ENCODE assay signal across 1 cellular context in the genomic region with DNA sequence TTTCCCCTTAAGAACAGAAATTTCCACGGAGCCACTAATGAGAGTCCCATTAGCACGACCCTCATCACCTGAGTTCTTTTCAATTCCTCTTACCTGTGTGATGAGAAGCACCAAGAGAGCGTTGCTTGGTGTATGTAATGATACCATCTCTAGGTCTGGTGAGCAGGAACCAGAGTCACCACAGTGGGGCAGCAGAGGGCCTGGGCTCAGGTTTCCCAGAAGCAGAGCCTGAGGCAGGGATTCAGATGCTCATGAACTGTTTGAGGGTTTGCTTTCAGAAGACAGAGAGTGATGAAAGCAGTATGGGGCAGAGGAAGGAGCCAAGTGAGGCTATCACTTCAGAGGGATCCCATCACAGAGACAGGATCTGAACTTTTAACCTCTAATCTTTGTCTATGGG.
TF ChIP-seq lines count a peak whose summit lies in the region.

No MANE protein-coding gene starts in this region.

TF ChIP-seq in HepG2, 621 proteins besides CTCF, POLR2A, EP300 and RAD21 (continued from another document and continues in another):
- TF ChIP-seq, protein P1, sequence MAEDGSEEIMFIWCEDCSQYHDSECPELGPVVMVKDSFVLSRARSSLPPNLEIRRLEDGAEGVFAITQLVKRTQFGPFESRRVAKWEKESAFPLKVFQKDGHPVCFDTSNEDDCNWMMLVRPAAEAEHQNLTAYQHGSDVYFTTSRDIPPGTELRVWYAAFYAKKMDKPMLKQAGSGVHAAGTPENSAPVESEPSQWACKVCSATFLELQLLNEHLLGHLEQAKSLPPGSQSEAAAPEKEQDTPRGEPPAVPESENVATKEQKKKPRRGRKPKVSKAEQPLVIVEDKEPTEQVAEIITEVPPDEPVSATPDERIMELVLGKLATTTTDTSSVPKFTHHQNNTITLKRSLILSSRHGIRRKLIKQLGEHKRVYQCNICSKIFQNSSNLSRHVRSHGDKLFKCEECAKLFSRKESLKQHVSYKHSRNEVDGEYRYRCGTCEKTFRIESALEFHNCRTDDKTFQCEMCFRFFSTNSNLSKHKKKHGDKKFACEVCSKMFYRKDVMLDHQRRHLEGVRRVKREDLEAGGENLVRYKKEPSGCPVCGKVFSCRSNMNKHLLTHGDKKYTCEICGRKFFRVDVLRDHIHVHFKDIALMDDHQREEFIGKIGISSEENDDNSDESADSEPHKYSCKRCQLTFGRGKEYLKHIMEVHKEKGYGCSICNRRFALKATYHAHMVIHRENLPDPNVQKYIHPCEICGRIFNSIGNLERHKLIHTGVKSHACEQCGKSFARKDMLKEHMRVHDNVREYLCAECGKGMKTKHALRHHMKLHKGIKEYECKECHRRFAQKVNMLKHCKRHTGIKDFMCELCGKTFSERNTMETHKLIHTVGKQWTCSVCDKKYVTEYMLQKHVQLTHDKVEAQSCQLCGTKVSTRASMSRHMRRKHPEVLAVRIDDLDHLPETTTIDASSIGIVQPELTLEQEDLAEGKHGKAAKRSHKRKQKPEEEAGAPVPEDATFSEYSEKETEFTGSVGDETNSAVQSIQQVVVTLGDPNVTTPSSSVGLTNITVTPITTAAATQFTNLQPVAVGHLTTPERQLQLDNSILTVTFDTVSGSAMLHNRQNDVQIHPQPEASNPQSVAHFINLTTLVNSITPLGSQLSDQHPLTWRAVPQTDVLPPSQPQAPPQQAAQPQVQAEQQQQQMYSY (CRISPR knock-in tag; IDR thresholded peaks at IDR 0.05): peak; percentile 79; the same call in 1 of the 2 replicates
- TF ChIP-seq SIX1 (CRISPR knock-in tag; IDR thresholded peaks at IDR 0.05; ENCODE audit: borderline replicate concordance): peak; percentile 77; the same call in 1 of the 2 replicates
- no peak for TF ChIP-seq SMAD9 (CRISPR knock-in tag; IDR thresholded peaks at IDR 0.05)
- TF ChIP-seq HOMEZ (CRISPR knock-in tag; IDR thresholded peaks at IDR 0.05; ENCODE audit: low read depth): peak; percentile 31; the same call in 1 of the 2 replicates
- TF ChIP-seq ZNF34 (CRISPR knock-in tag; IDR thresholded peaks at IDR 0.05; ENCODE audit: borderline replicate concordance): no peak
- TF ChIP-seq, protein P2, sequence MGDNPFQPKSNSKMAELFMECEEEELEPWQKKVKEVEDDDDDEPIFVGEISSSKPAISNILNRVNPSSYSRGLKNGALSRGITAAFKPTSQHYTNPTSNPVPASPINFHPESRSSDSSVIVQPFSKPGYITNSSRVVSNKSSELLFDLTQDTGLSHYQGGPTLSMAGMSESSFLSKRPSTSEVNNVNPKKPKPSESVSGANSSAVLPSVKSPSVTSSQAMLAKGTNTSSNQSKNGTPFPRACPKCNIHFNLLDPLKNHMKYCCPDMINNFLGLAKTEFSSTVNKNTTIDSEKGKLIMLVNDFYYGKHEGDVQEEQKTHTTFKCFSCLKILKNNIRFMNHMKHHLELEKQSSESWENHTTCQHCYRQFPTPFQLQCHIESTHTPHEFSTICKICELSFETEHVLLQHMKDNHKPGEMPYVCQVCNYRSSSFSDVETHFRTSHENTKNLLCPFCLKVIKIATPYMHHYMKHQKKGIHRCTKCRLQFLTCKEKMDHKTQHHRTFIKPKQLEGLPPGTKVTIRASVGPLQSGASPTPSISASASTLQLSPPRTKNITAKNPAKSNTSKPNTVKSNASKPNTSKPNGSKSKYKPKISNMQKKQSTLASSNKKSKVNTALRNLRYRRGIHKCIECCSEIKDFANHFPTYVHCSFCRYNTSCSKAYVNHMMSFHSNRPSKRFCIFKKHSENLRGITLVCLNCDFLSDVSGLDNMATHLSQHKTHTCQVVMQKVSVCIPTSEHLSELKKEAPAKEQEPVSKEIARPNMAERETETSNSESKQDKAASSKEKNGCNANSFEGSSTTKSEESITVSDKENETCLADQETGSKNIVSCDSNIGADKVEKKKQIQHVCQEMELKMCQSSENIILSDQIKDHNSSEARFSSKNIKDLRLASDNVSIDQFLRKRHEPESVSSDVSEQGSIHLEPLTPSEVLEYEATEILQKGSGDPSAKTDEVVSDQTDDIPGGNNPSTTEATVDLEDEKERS (CRISPR knock-in tag; IDR thresholded peaks at IDR 0.05): peak; percentile 88
- 0 out of 2 replicates have a peak, but pooled peaks have one; percentile 29 for TF ChIP-seq POGK (CRISPR knock-in tag; conservative IDR thresholded peaks at IDR 0.05)
- no peak for TF ChIP-seq KLF15 (CRISPR knock-in tag; IDR thresholded peaks at IDR 0.05; ENCODE audit: borderline replicate concordance)
- TF ChIP-seq SALL1 (CRISPR knock-in tag; IDR thresholded peaks at IDR 0.05): peak; percentile 43; the same call in 1 of the 2 replicates
- TF ChIP-seq CREBL2 (CRISPR knock-in tag; IDR thresholded peaks at IDR 0.05; ENCODE audit: borderline replicate concordance): no peak
- TF ChIP-seq MED13 (CRISPR knock-in tag; IDR thresholded peaks at IDR 0.05): no peak
- TF ChIP-seq ZNF589 (CRISPR knock-in tag; conservative IDR thresholded peaks at IDR 0.05): no peak
- peak; percentile 23; the same call in 1 of the 2 replicates for TF ChIP-seq ELF3 (CRISPR knock-in tag; IDR thresholded peaks at IDR 0.05)
- no peak for TF ChIP-seq ELF4 (CRISPR knock-in tag; IDR thresholded peaks at IDR 0.05; ENCODE audit: borderline replicate concordance)
- TF ChIP-seq ZNF18 (CRISPR knock-in tag; IDR thresholded peaks at IDR 0.05; ENCODE audit: insufficient replicate concordance): no peak
- TF ChIP-seq, protein P3, sequence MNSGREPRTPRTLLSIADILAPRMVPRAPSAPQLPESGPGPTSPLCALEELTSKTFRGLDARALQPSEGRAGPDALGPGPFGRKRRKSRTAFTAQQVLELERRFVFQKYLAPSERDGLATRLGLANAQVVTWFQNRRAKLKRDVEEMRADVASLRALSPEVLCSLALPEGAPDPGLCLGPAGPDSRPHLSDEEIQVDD (CRISPR knock-in tag; IDR thresholded peaks at IDR 0.05; ENCODE audit: borderline replicate concordance): no peak
- no peak for TF ChIP-seq KAT8 (CRISPR knock-in tag; IDR thresholded peaks at IDR 0.05)
- peak; percentile 43; the same call in 1 of the 2 replicates for TF ChIP-seq IRF2 (CRISPR knock-in tag; IDR thresholded peaks at IDR 0.05)
- TF ChIP-seq KDM2A (CRISPR knock-in tag; IDR thresholded peaks at IDR 0.05; ENCODE audit: borderline replicate concordance, low read depth): peak; percentile 56; the same call in 1 of the 2 replicates
- TF ChIP-seq CSRNP2 (CRISPR knock-in tag; conservative IDR thresholded peaks at IDR 0.05; ENCODE audit: low read depth): no peak
- TF ChIP-seq ZNF501 (CRISPR knock-in tag; IDR thresholded peaks at IDR 0.05): peak; percentile 71
- no peak for TF ChIP-seq NFYC (CRISPR knock-in tag; IDR thresholded peaks at IDR 0.05)
- TF ChIP-seq, protein P4, sequence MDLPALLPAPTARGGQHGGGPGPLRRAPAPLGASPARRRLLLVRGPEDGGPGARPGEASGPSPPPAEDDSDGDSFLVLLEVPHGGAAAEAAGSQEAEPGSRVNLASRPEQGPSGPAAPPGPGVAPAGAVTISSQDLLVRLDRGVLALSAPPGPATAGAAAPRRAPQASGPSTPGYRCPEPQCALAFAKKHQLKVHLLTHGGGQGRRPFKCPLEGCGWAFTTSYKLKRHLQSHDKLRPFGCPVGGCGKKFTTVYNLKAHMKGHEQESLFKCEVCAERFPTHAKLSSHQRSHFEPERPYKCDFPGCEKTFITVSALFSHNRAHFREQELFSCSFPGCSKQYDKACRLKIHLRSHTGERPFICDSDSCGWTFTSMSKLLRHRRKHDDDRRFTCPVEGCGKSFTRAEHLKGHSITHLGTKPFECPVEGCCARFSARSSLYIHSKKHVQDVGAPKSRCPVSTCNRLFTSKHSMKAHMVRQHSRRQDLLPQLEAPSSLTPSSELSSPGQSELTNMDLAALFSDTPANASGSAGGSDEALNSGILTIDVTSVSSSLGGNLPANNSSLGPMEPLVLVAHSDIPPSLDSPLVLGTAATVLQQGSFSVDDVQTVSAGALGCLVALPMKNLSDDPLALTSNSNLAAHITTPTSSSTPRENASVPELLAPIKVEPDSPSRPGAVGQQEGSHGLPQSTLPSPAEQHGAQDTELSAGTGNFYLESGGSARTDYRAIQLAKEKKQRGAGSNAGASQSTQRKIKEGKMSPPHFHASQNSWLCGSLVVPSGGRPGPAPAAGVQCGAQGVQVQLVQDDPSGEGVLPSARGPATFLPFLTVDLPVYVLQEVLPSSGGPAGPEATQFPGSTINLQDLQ (CRISPR knock-in tag; IDR thresholded peaks at IDR 0.05): no peak
- TF ChIP-seq ZNF746 (CRISPR knock-in tag; IDR thresholded peaks at IDR 0.05): no peak
- no peak for TF ChIP-seq ZNF12 (CRISPR knock-in tag; IDR thresholded peaks at IDR 0.05)
- TF ChIP-seq ZNF275 (CRISPR knock-in tag; IDR thresholded peaks at IDR 0.05; ENCODE audit: borderline replicate concordance): no peak
- 0 out of 2 replicates have a peak, but pooled peaks have one; percentile 30 for TF ChIP-seq ZKSCAN8 (CRISPR knock-in tag; IDR thresholded peaks at IDR 0.05; ENCODE audit: borderline replicate concordance)
- no peak for TF ChIP-seq ZNF614 (CRISPR knock-in tag; IDR thresholded peaks at IDR 0.05; ENCODE audit: borderline replicate concordance)
- no peak for TF ChIP-seq THAP7 (CRISPR knock-in tag; IDR thresholded peaks at IDR 0.05)
- no peak for TF ChIP-seq FOXC1 (CRISPR knock-in tag; IDR thresholded peaks at IDR 0.05; ENCODE audit: borderline replicate concordance)
- TF ChIP-seq MAZ (IDR thresholded peaks at IDR 0.05; ENCODE audit: borderline replicate concordance, low read depth, low read length): no peak
- TF ChIP-seq MAZ (CRISPR knock-in tag; IDR thresholded peaks at IDR 0.05; ENCODE audit: low read depth): no peak
- no peak for TF ChIP-seq ZBTB46 (CRISPR knock-in tag; IDR thresholded peaks at IDR 0.05; ENCODE audit: borderline replicate concordance)
